19 cellular contexts compared by ENCODE assay signal in the genomic region with DNA sequence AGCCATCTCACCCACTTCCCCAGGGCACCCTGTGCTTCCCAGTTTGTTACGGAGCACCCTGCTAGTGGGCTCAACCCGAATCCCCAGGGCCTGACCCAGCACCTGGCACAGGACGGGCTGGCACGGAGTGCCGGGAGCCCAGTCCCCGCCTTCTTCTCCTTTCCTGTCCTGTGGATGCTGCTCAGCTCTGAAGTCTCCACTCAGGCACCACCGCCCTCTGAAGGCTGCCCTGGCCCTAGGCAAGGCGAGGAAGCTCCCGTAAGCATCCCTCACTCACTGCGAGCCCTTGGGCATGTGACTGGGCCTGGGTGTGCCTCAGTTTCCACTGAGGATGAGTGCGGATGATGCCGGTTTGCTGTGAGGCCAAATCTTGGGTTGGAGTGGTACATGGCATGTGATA. TPM values are rescaled to one million over a fixed set of nuclear protein-coding genes. Genes with fewer than 3 reads are reported as not detected.
"Had no signal": no experiment of that assay in that cellular context is flagged by ENCODE, and none has a peak within 500 bp of the region (broad histone marks: within the 10 kb centered on the region; RNA-seq: fewer than 3 reads in every experiment).

No MANE protein-coding gene starts in this region.

- ATAC-seq: activated naive CD8-positive, alpha-beta T cell treated with anti-CD3 and anti-CD28 coated beads, Interleukin-2, amount 50 U/mL, for 24 hours; activated T-helper 17 cell treated with anti-CD3 and anti-CD28 coated beads, Interleukin-2, amount 50 U/mL, for 72 hours; effector memory CD8-positive, alpha-beta T cell; left ventricle myocardium superior; stimulated activated memory B cell treated with anti-CD40 and anti-IgM and Interleukin-4, amounts not matched to agents 10 μg/mL and 1 μg/mL and 100 μg/mL, for 72 hours had no signal

- H3K9me3 ChIP-seq: ascending aorta, neutrophil, thyroid gland had no signal

- H3K27ac ChIP-seq: epithelial cell of prostate, neutrophil had no signal

- H3K27me3 ChIP-seq: ascending aorta, neutrophil, thyroid gland had no signal

- H3K4me3 ChIP-seq: ascending aorta, thyroid gland had no signal

- FAIRE-seq: frontal cortex, urothelium cell line had no signal

- H3K36me3 ChIP-seq: ascending aorta, neutrophil, thyroid gland had no signal

- DNase-seq: activated CD4-positive, alpha-beta T cell treated with anti-CD3 and anti-CD28 coated beads, Interleukin-2, amount 50 U/mL, for 48 hours; activated naive CD4-positive, alpha-beta T cell treated with Interleukin-2 at 50 U/mL for 16 hours; activated naive CD8-positive, alpha-beta T cell treated with anti-CD3 and anti-CD28 coated beads, Interleukin-2, amount 50 U/mL, for 24 hours; dermis blood vessel endothelial cell; effector memory CD8-positive, alpha-beta T cell; left ventricle myocardium superior; stimulated activated CD4-positive, alpha-beta T cell treated with anti-CD3 and anti-CD28 coated beads, Interleukin-2, amount 100 ng/mL, for 48 hours; thyroid gland had no signal

RNA-seq across cellular contexts. Expression of gene SLC1A7, which starts 21.8 kb away (rescaled TPM):
- total RNA-seq: activated T-helper 17 cell treated with anti-CD3 and anti-CD28 coated beads, Interleukin-2, amount 50 U/mL, for 72 hours; ascending aorta; chondrocyte; dermis blood vessel endothelial cell; frontal cortex; kidney epithelial cell; skeletal muscle tissue; T-helper 1 cell treated with Interleukin-12 subunit alpha and Interleukin-12 subunit beta and Interleukin-4 antibody, amounts not matched to agents 30 ng/mL and 1 ng/mL, for 36 hours had no signal

RNA-seq across cellular contexts. Expression of gene PODN, which starts 58.6 kb away (rescaled TPM):
- total RNA-seq: activated T-helper 17 cell treated with anti-CD3 and anti-CD28 coated beads, Interleukin-2, amount 50 U/mL, for 72 hours; dermis blood vessel endothelial cell; kidney epithelial cell; T-helper 1 cell treated with Interleukin-12 subunit alpha and Interleukin-12 subunit beta and Interleukin-4 antibody, amounts not matched to agents 30 ng/mL and 1 ng/mL, for 36 hours had no signal
